1 cellular context compared by ENCODE assay signal in the genomic region with DNA sequence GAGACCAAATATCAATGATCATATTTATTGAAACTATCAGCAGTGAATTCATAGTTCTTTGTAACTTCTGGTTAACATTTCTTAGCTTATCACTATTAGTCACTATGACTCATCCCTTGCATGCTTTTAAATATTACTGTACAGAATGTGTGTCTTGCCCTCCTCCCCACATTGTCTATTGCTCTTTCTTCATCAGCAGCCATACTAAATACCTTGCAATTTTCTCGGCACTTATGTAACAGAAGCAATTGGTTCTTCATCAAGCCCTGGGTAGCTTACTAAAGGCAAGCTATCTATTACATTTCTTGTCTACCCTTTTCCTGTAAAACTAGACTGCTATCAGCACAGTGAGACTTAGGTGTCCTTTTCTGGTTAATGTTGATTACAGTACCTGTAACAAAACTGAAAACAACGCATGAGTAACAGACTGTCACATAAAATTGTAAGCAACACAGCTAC.
A peak's percentile ranks its signal among the peaks of the same experiment; 100 is the strongest.
TF ChIP-seq lines count a peak whose summit lies in the region.

No MANE protein-coding gene starts in this region.

TF ChIP-seq in K562, 482 proteins besides CTCF, POLR2A, EP300 and RAD21 (continued from another document):
- TF ChIP-seq ZNF318 (IDR thresholded peaks at IDR 0.05; ENCODE audit: borderline replicate concordance in 1 of 2, low read depth in 1 of 2): no peak
- no peak for TF ChIP-seq POLR2AphosphoS2 (IDR thresholded peaks at IDR 0.05; ENCODE audit: low read length)
- no peak for TF ChIP-seq RREB1 (CRISPR knock-in tag; IDR thresholded peaks at IDR 0.05)
- TF ChIP-seq HNRNPUL1 (IDR thresholded peaks at IDR 0.05; ENCODE audit: low read length): no peak
- TF ChIP-seq CLOCK (CRISPR knock-in tag; IDR thresholded peaks at IDR 0.05; ENCODE audit: borderline replicate concordance): no peak
- no peak for TF ChIP-seq CXXC5 (CRISPR knock-in tag; IDR thresholded peaks at IDR 0.05)
- peak; percentile 91 for TF ChIP-seq FOSL1 (tag; conservative IDR thresholded peaks at IDR 0.05)
- TF ChIP-seq RNF219 (CRISPR knock-in tag; IDR thresholded peaks at IDR 0.05): no peak
- TF ChIP-seq RBM22 (IDR thresholded peaks at IDR 0.05; ENCODE audit: low read depth, low read length, poor library complexity, severe bottlenecking): no peak
- TF ChIP-seq ZNF316 (IDR thresholded peaks at IDR 0.05): no peak
- no peak for TF ChIP-seq BCLAF1 (IDR thresholded peaks at IDR 0.05; ENCODE audit: borderline replicate concordance in 1 of 2, control insufficient read depth in 1 of 2, low read depth in 2 of 2, low read length in 1 of 2)
- TF ChIP-seq, protein P1, sequence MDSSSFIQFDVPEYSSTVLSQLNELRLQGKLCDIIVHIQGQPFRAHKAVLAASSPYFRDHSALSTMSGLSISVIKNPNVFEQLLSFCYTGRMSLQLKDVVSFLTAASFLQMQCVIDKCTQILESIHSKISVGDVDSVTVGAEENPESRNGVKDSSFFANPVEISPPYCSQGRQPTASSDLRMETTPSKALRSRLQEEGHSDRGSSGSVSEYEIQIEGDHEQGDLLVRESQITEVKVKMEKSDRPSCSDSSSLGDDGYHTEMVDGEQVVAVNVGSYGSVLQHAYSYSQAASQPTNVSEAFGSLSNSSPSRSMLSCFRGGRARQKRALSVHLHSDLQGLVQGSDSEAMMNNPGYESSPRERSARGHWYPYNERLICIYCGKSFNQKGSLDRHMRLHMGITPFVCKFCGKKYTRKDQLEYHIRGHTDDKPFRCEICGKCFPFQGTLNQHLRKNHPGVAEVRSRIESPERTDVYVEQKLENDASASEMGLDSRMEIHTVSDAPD (CRISPR knock-in tag; IDR thresholded peaks at IDR 0.05): no peak
TF ChIP-seq in K562: peak in this region for 8.
